ENCODE assay signal across 8 cellular contexts in the genomic region with DNA sequence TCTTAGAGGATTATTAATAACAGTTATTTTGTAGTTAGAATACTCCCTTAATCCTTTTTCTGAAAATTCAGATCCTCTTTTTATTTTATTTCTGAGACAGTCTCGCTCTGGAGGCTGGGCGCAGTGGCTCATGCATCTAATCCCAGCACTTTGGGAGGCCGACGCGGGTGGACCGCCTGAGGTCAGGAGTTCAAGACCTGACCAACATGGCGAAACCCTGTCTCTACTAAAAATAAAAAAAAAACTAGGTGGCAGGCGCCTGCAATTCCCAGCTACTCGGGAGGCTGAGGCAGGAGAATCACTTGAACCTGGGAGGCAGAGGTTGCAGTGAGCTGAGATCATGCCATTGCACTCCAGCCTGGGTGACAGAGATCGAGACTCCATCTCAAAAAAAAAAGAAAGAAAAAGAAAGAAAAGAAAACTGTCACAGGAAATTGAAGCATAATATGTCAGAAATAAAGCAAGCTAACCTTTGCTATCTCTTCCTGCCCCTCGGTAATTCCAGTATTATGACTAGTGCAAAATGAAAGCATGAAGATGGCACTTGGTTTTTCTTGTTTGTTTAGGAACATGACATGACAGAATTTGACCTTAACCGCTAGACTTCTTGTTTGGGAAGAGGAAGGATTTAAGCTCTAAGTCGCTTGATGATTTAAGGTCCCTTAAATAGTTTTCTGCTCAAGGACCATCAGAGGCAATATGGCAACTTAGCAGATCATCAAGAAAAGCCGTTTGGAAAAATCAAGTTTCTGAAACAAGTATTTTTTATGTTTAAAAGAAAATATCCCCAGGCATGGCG. TPM values are rescaled to one million over a fixed set of nuclear protein-coding genes. Genes with fewer than 3 reads are reported as not detected.
DNase-seq lines count a peak whose midpoint lies in the region; ATAC-seq, FAIRE-seq and TF ChIP-seq lines count a peak whose summit lies in the region.

No MANE protein-coding gene starts in this region.

- no peaks in the 10 kb centered on the region for H3K9me1 ChIP-seq in K562 (ENCODE audit: control insufficient read depth, insufficient read depth, low read length)

- TF ChIP-seq POLR2A in K562 (conservative IDR thresholded peaks at IDR 0.05), result peak; percentile 27

- H3F3A ChIP-seq in MM.1S (ENCODE audit: insufficient read depth, low read length), result peaks cover 25% of the 10 kb centered on the region

- CTCF ChIA-PET in K562 (lab: Yijun Ruan, JAX; ENCODE audit: low intra/inter-chr PET ratio), result no interaction called here

- peak overlapping the region; percentile 98 to 100 (median 100) for H3K27ac ChIP-seq in BLaER1 treated with 17β-estradiol and CSF1 and Interleukin-3, amounts not matched to agents 10 nM and 100 nM
- H3K27ac ChIP-seq in MM.1S (ENCODE audit: low read length) (peak overlapping the region; percentile 92), K562 (ENCODE audit: extremely low read depth, low read depth, low read length) (peak overlapping the region; percentile 99), muscle layer of colon (ENCODE audit: low read depth, low read length) (peak overlapping the region; percentile 85)

- POLR2A ChIA-PET in K562 (lab: Yijun Ruan, JAX), result interaction anchor here (0.7 to 6.4 kb wide), 32 partner anchors 9 to 308 kb away, joined by 3 to 55 read pairs (median 5); a partner anchor contains a TSS

- H3K79me2 ChIP-seq in MM.1S (ENCODE audit: low read length) (peaks cover 39% of the 10 kb centered on the region), K562 (ENCODE audit: control insufficient read depth, insufficient read depth, low read length) (peaks cover 49% of the 10 kb centered on the region)

- in situ Hi-C loops in K562 (cut with MboI) (no loop called here), HAP-1 (cut with MboI; ENCODE audit: low sequenced_read_pairs) (no loop called here)

- peaks cover 19 to 23% (median 21%) of the 10 kb centered on the region in 11 experiments for H3K36me3 ChIP-seq in BLaER1 treated with 17β-estradiol and CSF1 and Interleukin-3, amounts not matched to agents 10 nM and 100 nM
- H3K36me3 ChIP-seq in MM.1S (replicated peaks; ENCODE audit: insufficient read depth, low read length) (peaks cover 12% of the 10 kb centered on the region), K562 (ENCODE audit: control insufficient read depth, insufficient read depth, low read length) (peaks cover 22% of the 10 kb centered on the region), muscle layer of colon (ENCODE audit: insufficient read depth, low read length) (peaks cover 13% of the 10 kb centered on the region), HAP-1 (replicated peaks) (peaks cover 29% of the 10 kb centered on the region)

- TF ChIP-seq RAD21 in K562 (CRISPR knock-in tag; conservative IDR thresholded peaks at IDR 0.05 in 1 of 2, IDR thresholded peaks at IDR 0.05 in 1 of 2), result no peak

- no peaks in the 10 kb centered on the region for H3K27me3 ChIP-seq in BLaER1 treated with 17β-estradiol and CSF1 and Interleukin-3, amounts not matched to agents 10 nM and 100 nM
- no peaks in the 10 kb centered on the region for H3K27me3 ChIP-seq in MM.1S (replicated peaks; ENCODE audit: insufficient read depth, low read length)
- no peaks in the 10 kb centered on the region for H3K27me3 ChIP-seq in K562 (ENCODE audit: control insufficient read depth in 2 of 2, insufficient read depth in 2 of 2, low read length in 2 of 2)
- no peaks in the 10 kb centered on the region for H3K27me3 ChIP-seq in muscle layer of colon (ENCODE audit: control insufficient read depth in 1 of 2, insufficient read depth in 2 of 2, low read length in 2 of 2)
- no peaks in the 10 kb centered on the region for H3K27me3 ChIP-seq in HAP-1 (ENCODE audit: low read depth)

- DNase-seq in MM.1S, result peak; percentile 54
- DNase-seq in K562 (ENCODE audit: extremely low read depth in 1 of 4, low spot score in 3 of 4), result peak in 2 of 4 experiments; percentile 34 to 76
- DNase-seq in HAP-1 (ENCODE audit: low spot score in 2 of 2), result no peak
- no peak for DNase-seq in 8988T

- H3K4me3 ChIP-seq in BLaER1 treated with 17β-estradiol and CSF1 and Interleukin-3, amounts not matched to agents 10 nM and 100 nM, result peak overlapping the region in 9 of 10 experiments; percentile 57 to 94 (median 70); a peak in 18 of 20 replicates
- H3K4me3 ChIP-seq in MM.1S (ENCODE audit: low read length) (peak overlapping the region; percentile 79), K562 (peak overlapping the region; percentile 59; the same call in 1 of the 2 replicates), muscle layer of colon (ENCODE audit: low read depth in 1 of 2, low read length in 2 of 2) (no peak overlapping the region), HAP-1 (no peak overlapping the region)

- WGBS in K562 (ENCODE audit: insufficient coverage, low coverage, missing lambda C conversion rate), result 11% methylated on average over 15 of the region's 15 CpGs

- ATAC-seq in K562, result no peak
- ATAC-seq in HG03442 (IDR thresholded peaks at IDR 0.05; ENCODE audit: unreplicated experiment), result no peak
- no peak for ATAC-seq in HG03108 (IDR thresholded peaks at IDR 0.05; ENCODE audit: unreplicated experiment)

- no TSS peak for BruUV-seq in K562 (replicated peaks; lab: Mats Ljungman, UMichigan)

- peaks cover 27 to 37% (median 32%) of the 10 kb centered on the region in 10 experiments for H3K4me1 ChIP-seq in BLaER1 treated with 17β-estradiol and CSF1 and Interleukin-3, amounts not matched to agents 10 nM and 100 nM
- peaks cover 5% of the 10 kb centered on the region; the same call in 1 of the 2 replicates for H3K4me1 ChIP-seq in MM.1S (ENCODE audit: low read length)
- H3K4me1 ChIP-seq in K562 (replicated peaks in 1 of 2; ENCODE audit: control insufficient read depth in 2 of 2, insufficient read depth in 2 of 2, low read length in 2 of 2), result peaks cover 4 to 20% of the 10 kb centered on the region in 2 experiments; a peak in 3 of 5 replicates
- H3K4me1 ChIP-seq in muscle layer of colon (ENCODE audit: insufficient read depth, low read length), result peaks cover 25% of the 10 kb centered on the region
- peaks cover 26% of the 10 kb centered on the region for H3K4me1 ChIP-seq in HAP-1

- peak; percentile 63 for TF ChIP-seq EP300 in K562 (IDR thresholded peaks at IDR 0.05; ENCODE audit: low read length)

- peaks cover 24 to 26% (median 25%) of the 10 kb centered on the region in 11 experiments for H4K20me1 ChIP-seq in BLaER1 treated with 17β-estradiol and CSF1 and Interleukin-3, amounts not matched to agents 10 nM and 100 nM
- peaks cover 22% of the 10 kb centered on the region for H4K20me1 ChIP-seq in MM.1S (ENCODE audit: insufficient read depth, low read length)
- H4K20me1 ChIP-seq in K562 (replicated peaks; ENCODE audit: control insufficient read depth, insufficient read depth, low read length), result peaks cover 17% of the 10 kb centered on the region; the same call in 1 of the 2 replicates

- H3K9me3 ChIP-seq in BLaER1 treated with 17β-estradiol and CSF1 and Interleukin-3, amounts not matched to agents 10 nM and 100 nM (replicated peaks in 1 of 11), result no peaks in the 10 kb centered on the region
- H3K9me3 ChIP-seq in MM.1S (replicated peaks; ENCODE audit: insufficient read depth, low read length) (no peaks in the 10 kb centered on the region), K562 (replicated peaks; ENCODE audit: control insufficient read depth, insufficient read depth, low read depth, low read length) (no peaks in the 10 kb centered on the region), muscle layer of colon (ENCODE audit: low read length) (no peaks in the 10 kb centered on the region), HAP-1 (no peaks in the 10 kb centered on the region)

- peak overlapping the region; percentile 60 for H2AFZ ChIP-seq in MM.1S (ENCODE audit: low read length)
- H2AFZ ChIP-seq in K562 (ENCODE audit: low read depth, low read length), result peak overlapping the region; percentile 95

- H3K9me2 ChIP-seq in MM.1S (replicated peaks; ENCODE audit: insufficient read depth, low read length), result no peaks in the 10 kb centered on the region

- H3K9ac ChIP-seq in BLaER1 treated with 17β-estradiol and CSF1 and Interleukin-3, amounts not matched to agents 10 nM and 100 nM, result peak overlapping the region; percentile 97 to 100 (median 100)
- H3K9ac ChIP-seq in MM.1S (ENCODE audit: low read length) (peak overlapping the region; percentile 96), K562 (ENCODE audit: insufficient read depth in 1 of 2, low read depth in 2 of 2, low read length in 2 of 2) (peak overlapping the region; percentile 84 to 99), muscle layer of colon (ENCODE audit: low read length) (peak overlapping the region; percentile 96)

- FAIRE-seq in K562 (lab: Jason Lieb, UNC), result peak; percentile 73

- intact Hi-C loops in K562 (cut with micrococcal nuclease), result loop anchor here (2.0 to 5.0 kb wide), 2 partner anchors 29 to 158 kb away; a partner anchor contains a TSS

- TF ChIP-seq CTCF in MM.1S (IDR thresholded peaks at IDR 0.05; ENCODE audit: low read length), result no peak
- TF ChIP-seq CTCF in K562 (IDR thresholded peaks at IDR 0.05 in 2 of 3, conservative IDR thresholded peaks at IDR 0.05 in 1 of 3; ENCODE audit: insufficient read depth in 2 of 3, low read depth in 1 of 3, low read length in 3 of 3), result no peak

- H3K4me2 ChIP-seq in BLaER1 treated with 17β-estradiol and CSF1 and Interleukin-3, amounts not matched to agents 10 nM and 100 nM, result peak overlapping the region; percentile 84 to 98 (median 89)
- H3K4me2 ChIP-seq in MM.1S (ENCODE audit: low read depth, low read length), result peak overlapping the region; percentile 78
- H3K4me2 ChIP-seq in K562 (ENCODE audit: insufficient read depth, low read length), result peak overlapping the region; percentile 91

RNA-seq across cellular contexts. Expression of a gene that starts 1.8 kb away (rescaled TPM):
- total RNA-seq in K562 (2011; cell fraction: chromatin; rRNA removed; ENCODE audit: low replicate concordance), result 377 and 1,084 TPM in 2 replicates
- total RNA-seq in K562 (2011; cell fraction: nucleolus; rRNA removed), result 154 and 218 TPM in 2 replicates
- 345 and 673 TPM in 2 replicates for total RNA-seq in K562 (2011; cell fraction: nucleoplasm; rRNA removed)
- total RNA-seq in K562 (2014; rRNA removed), result 241 and 314 TPM in 2 replicates
- 305 and 330 TPM in 2 replicates for total RNA-seq in K562 (2014; rRNA removed; fragmentation: Illumina TruSeq; extraction: Trizol)
- 297 and 319 TPM in 2 replicates for total RNA-seq in K562 (2015; rRNA removed; fragmentation: Illumina TruSeq; extraction: Trizol)
- 241 and 250 TPM in 2 replicates for total RNA-seq in K562 (2021)
- polyA plus RNA-seq in K562 (2011; rRNA removed), result 187 and 191 TPM in 2 replicates
- polyA plus RNA-seq in K562 (2011; cell fraction: cytosol; rRNA removed), result 33.0 and 80.4 TPM in 2 replicates
- 662 and 820 TPM in 2 replicates for polyA plus RNA-seq in K562 (2011; cell fraction: nucleus; rRNA removed)
- polyA plus RNA-seq in K562 (2012), result 185 and 194 TPM in 2 replicates
- 213 and 218 TPM in 2 replicates for polyA plus RNA-seq in K562 (2014; fragmentation: Illumina TruSeq; extraction: Trizol)
- 100 to 1,000 TPM; 143 to 198 TPM for polyA plus RNA-seq in K562 (2014; fragmentation: Nextera tagmentation; extraction: Ambion mirVana)
- polyA plus RNA-seq in K562 (2014; rRNA removed), result 212 and 228 TPM in 2 replicates
- polyA minus RNA-seq in K562 (2011; rRNA and poly(A)+ RNA removed), result 178 and 203 TPM in 2 replicates
- 67.8 and 77.2 TPM in 2 replicates for polyA minus RNA-seq in K562 (2011; cell fraction: cytosol; rRNA and poly(A)+ RNA removed)
- polyA minus RNA-seq in K562 (2011; cell fraction: nucleus; rRNA and poly(A)+ RNA removed), result 241 and 336 TPM in 2 replicates

RNA-seq across cellular contexts. Expression of a gene that starts 27.9 kb away (rescaled TPM):
- total RNA-seq in K562 (2011; cell fraction: chromatin; rRNA removed; ENCODE audit: low replicate concordance), result 82.3 and 150 TPM in 2 replicates
- total RNA-seq in K562 (2011; cell fraction: nucleolus; rRNA removed), result 62.7 and 66.5 TPM in 2 replicates
- 101 and 125 TPM in 2 replicates for total RNA-seq in K562 (2011; cell fraction: nucleoplasm; rRNA removed)
- total RNA-seq in K562 (2014; rRNA removed), result 54.2 and 60.3 TPM in 2 replicates
- total RNA-seq in K562 (2014; rRNA removed; fragmentation: Illumina TruSeq; extraction: Trizol), result 77.2 and 85.9 TPM in 2 replicates
- 63.2 and 66.1 TPM in 2 replicates for total RNA-seq in K562 (2015; rRNA removed; fragmentation: Illumina TruSeq; extraction: Trizol)
- total RNA-seq in K562 (2021), result 49.9 and 55.1 TPM in 2 replicates
- polyA plus RNA-seq in K562 (2011; rRNA removed), result 35.7 and 49.9 TPM in 2 replicates
- polyA plus RNA-seq in K562 (2011; cell fraction: cytosol; rRNA removed), result 31.1 and 34.8 TPM in 2 replicates
- 30.2 and 32.2 TPM in 2 replicates for polyA plus RNA-seq in K562 (2011; cell fraction: nucleus; rRNA removed)
- polyA plus RNA-seq in K562 (2012), result 43.2 and 96.3 TPM in 2 replicates
- 70.7 and 75.0 TPM in 2 replicates for polyA plus RNA-seq in K562 (2014; fragmentation: Illumina TruSeq; extraction: Trizol)
- polyA plus RNA-seq in K562 (2014; fragmentation: Nextera tagmentation; extraction: Ambion mirVana), result 100 to 1,000 TPM; 178 to 196 TPM
- 83.3 and 86.9 TPM in 2 replicates for polyA plus RNA-seq in K562 (2014; rRNA removed)
- polyA minus RNA-seq in K562 (2011; rRNA and poly(A)+ RNA removed), result 59.5 and 68.3 TPM in 2 replicates
- polyA minus RNA-seq in K562 (2011; cell fraction: cytosol; rRNA and poly(A)+ RNA removed), result 24.5 and 25.3 TPM in 2 replicates
- polyA minus RNA-seq in K562 (2011; cell fraction: nucleus; rRNA and poly(A)+ RNA removed), result 17.8 and 39.2 TPM in 2 replicates

RNA-seq across cellular contexts. Expression of a gene that starts 44.7 kb away (rescaled TPM):
- total RNA-seq in K562 (2011; cell fraction: chromatin; rRNA removed; ENCODE audit: low replicate concordance), result 8.1 and 30.8 TPM in 2 replicates
- 77.2 and 84.6 TPM in 2 replicates for total RNA-seq in K562 (2011; cell fraction: nucleolus; rRNA removed)
- 53.4 and 57.0 TPM in 2 replicates for total RNA-seq in K562 (2011; cell fraction: nucleoplasm; rRNA removed)
- total RNA-seq in K562 (2014; rRNA removed), result 422 and 571 TPM in 2 replicates
- 46.5 and 50.1 TPM in 2 replicates for total RNA-seq in K562 (2014; rRNA removed; fragmentation: Illumina TruSeq; extraction: Trizol)
- total RNA-seq in K562 (2015; rRNA removed; fragmentation: Illumina TruSeq; extraction: Trizol), result 137 and 139 TPM in 2 replicates
- 217 and 226 TPM in 2 replicates for total RNA-seq in K562 (2021)
- polyA plus RNA-seq in K562 (2011; rRNA removed), result 179 and 193 TPM in 2 replicates
- 657 and 854 TPM in 2 replicates for polyA plus RNA-seq in K562 (2011; cell fraction: cytosol; rRNA removed)
- polyA plus RNA-seq in K562 (2011; cell fraction: nucleus; rRNA removed), result 234 and 309 TPM in 2 replicates
- 288 and 480 TPM in 2 replicates for polyA plus RNA-seq in K562 (2012)
- 31.8 and 117 TPM in 2 replicates for polyA plus RNA-seq in K562 (2014; fragmentation: Illumina TruSeq; extraction: Trizol)
- 100 to 1,000 TPM; 635 to 741 TPM for polyA plus RNA-seq in K562 (2014; fragmentation: Nextera tagmentation; extraction: Ambion mirVana)
- polyA plus RNA-seq in K562 (2014; rRNA removed), result 433 and 559 TPM in 2 replicates
- 18.5 and 28.9 TPM in 2 replicates for polyA minus RNA-seq in K562 (2011; rRNA and poly(A)+ RNA removed)
- polyA minus RNA-seq in K562 (2011; cell fraction: cytosol; rRNA and poly(A)+ RNA removed), result 43.7 and 68.4 TPM in 2 replicates
- polyA minus RNA-seq in K562 (2011; cell fraction: nucleus; rRNA and poly(A)+ RNA removed), result 21.0 and 24.8 TPM in 2 replicates

RNA-seq across cellular contexts. Expression of a gene that starts 44.7 kb away (rescaled TPM):
- 52.4 and 75.5 TPM in 2 replicates for total RNA-seq in K562 (2011; cell fraction: chromatin; rRNA removed; ENCODE audit: low replicate concordance)
- 59.4 and 63.0 TPM in 2 replicates for total RNA-seq in K562 (2011; cell fraction: nucleolus; rRNA removed)
- 55.7 and 62.0 TPM in 2 replicates for total RNA-seq in K562 (2011; cell fraction: nucleoplasm; rRNA removed)
- total RNA-seq in K562 (2014; rRNA removed), result 45.0 and 59.4 TPM in 2 replicates
- total RNA-seq in K562 (2014; rRNA removed; fragmentation: Illumina TruSeq; extraction: Trizol), result 41.0 and 41.8 TPM in 2 replicates
- 34.1 and 34.7 TPM in 2 replicates for total RNA-seq in K562 (2015; rRNA removed; fragmentation: Illumina TruSeq; extraction: Trizol)
- total RNA-seq in K562 (2021), result 47.1 and 52.5 TPM in 2 replicates
- 72.2 and 76.3 TPM in 2 replicates for polyA plus RNA-seq in K562 (2011; rRNA removed)
- 84.5 and 124 TPM in 2 replicates for polyA plus RNA-seq in K562 (2011; cell fraction: cytosol; rRNA removed)
- 63.6 and 64.2 TPM in 2 replicates for polyA plus RNA-seq in K562 (2011; cell fraction: nucleus; rRNA removed)
- polyA plus RNA-seq in K562 (2012), result 27.4 and 33.4 TPM in 2 replicates
- 48.0 and 51.9 TPM in 2 replicates for polyA plus RNA-seq in K562 (2014; fragmentation: Illumina TruSeq; extraction: Trizol)
- polyA plus RNA-seq in K562 (2014; fragmentation: Nextera tagmentation; extraction: Ambion mirVana), result 10 to 100 TPM; 11.5 to 13.9 TPM
- 84.8 and 94.6 TPM in 2 replicates for polyA plus RNA-seq in K562 (2014; rRNA removed)
- 45.8 and 53.4 TPM in 2 replicates for polyA minus RNA-seq in K562 (2011; rRNA and poly(A)+ RNA removed)
- 19.5 and 21.2 TPM in 2 replicates for polyA minus RNA-seq in K562 (2011; cell fraction: cytosol; rRNA and poly(A)+ RNA removed)
- polyA minus RNA-seq in K562 (2011; cell fraction: nucleus; rRNA and poly(A)+ RNA removed), result 21.2 and 21.4 TPM in 2 replicates

Comparison
In these comparisons a context has a peak if more than half of its experiments do, and no peak if none do; other contexts are left out.
1. H3K4me3 ChIP-seq: peak in BLaER1 treated with 17β-estradiol and CSF1 and Interleukin-3, amounts not matched to agents 10 nM and 100 nM (9 of 10), MM.1S (single experiment) and K562 (single experiment); none in muscle layer of colon (0 of 2) and HAP-1 (single experiment).
2. Peak in every context shown above with its lines, with median percentiles within 50 percentile points of each other: H3K27ac ChIP-seq, H3K4me2 ChIP-seq and H3K9ac ChIP-seq.